Comparison of ENCODE assay signal across 23 cellular contexts in the genomic region with DNA sequence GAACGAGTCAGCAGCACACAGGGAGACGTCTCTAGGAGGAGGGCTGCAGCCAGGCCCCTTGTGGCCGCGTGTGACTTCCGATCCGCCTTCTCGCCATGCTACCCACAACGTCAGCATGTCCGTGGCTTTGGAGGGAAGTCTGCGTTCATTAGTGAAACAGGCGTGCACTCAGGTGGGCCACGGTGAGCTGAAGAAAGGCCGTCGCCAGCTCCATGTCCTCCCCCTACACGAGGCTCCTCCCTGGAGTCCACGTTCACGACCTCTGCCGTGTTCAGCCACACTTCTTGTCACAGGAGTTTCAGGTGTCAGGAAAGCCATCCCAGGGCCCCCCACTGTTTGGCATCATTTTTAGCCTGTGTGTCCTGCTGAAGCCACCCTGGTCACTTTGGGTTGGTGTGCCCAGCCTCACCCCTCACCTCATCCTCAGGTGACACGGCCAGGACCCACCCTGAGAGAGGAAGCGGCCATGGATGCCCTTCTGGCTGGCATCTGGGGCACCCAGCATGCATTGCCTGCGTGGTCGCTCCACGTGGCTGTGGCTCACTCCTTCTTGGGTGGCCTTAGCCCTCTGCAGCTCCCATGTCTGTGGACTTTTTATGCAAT.
"Had no signal": no experiment of that assay in that cellular context is flagged by ENCODE, and none has a peak within 500 bp of the region (broad histone marks: within the 10 kb centered on the region; RNA-seq: fewer than 3 reads in every experiment).

No MANE protein-coding gene starts in this region.

- H3K9me3 Mint-ChIP-seq: natural killer cell; nephron; stimulated activated effector memory CD8-positive, alpha-beta T cell treated with anti-CD3 and anti-CD28 coated beads, Interleukin-12 subunit alpha, Interleukin-12 subunit beta, amount 100 ng/mL, for 72 hours; stimulated activated naive CD8-positive, alpha-beta T cell treated with anti-CD3 and anti-CD28 coated beads, Interleukin-15, Interleukin-2, amounts not matched to agents 100 ng/mL and 50 ng/mL, for 24 hours had no signal

- H3K4me1 Mint-ChIP-seq: naive thymus-derived CD4-positive, alpha-beta T cell; natural killer cell; nephron; stimulated activated effector memory CD8-positive, alpha-beta T cell treated with anti-CD3 and anti-CD28 coated beads, Interleukin-12 subunit alpha, Interleukin-12 subunit beta, amount 100 ng/mL, for 72 hours; stimulated activated naive B cell treated with anti-CD40 and anti-IgM and Interleukin-4, amounts not matched to agents 10 μg/mL and 1 μg/mL and 100 μg/mL, for 72 hours had no signal

- H3K36me3 Mint-ChIP-seq: naive thymus-derived CD4-positive, alpha-beta T cell; natural killer cell; stimulated activated effector memory CD8-positive, alpha-beta T cell treated with anti-CD3 and anti-CD28 coated beads, Interleukin-12 subunit alpha, Interleukin-12 subunit beta, amount 100 ng/mL, for 72 hours; stimulated activated naive B cell treated with anti-CD40 and anti-IgM and Interleukin-4, amounts not matched to agents 10 μg/mL and 1 μg/mL and 100 μg/mL, for 72 hours had no signal

- H3K27me3 Mint-ChIP-seq: naive thymus-derived CD4-positive, alpha-beta T cell; stimulated activated naive CD8-positive, alpha-beta T cell treated with anti-CD3 and anti-CD28 coated beads, Interleukin-15, Interleukin-2, amounts not matched to agents 100 ng/mL and 50 ng/mL, for 24 hours had no signal

- DNase-seq: naive thymus-derived CD4-positive, alpha-beta T cell; natural killer cell; occipital lobe; ovary; psoas muscle; right cardiac atrium; right lobe of liver; sigmoid colon; small intestine; stimulated activated CD4-positive, alpha-beta T cell treated with anti-CD3 and anti-CD28 coated beads, Interleukin-15, amount 100 ng/mL, for 24 hours; stimulated activated CD4-positive, alpha-beta T cell treated with anti-CD3 and anti-CD28 coated beads, Interleukin-2, amount 100 ng/mL, for 24 hours; stimulated activated CD4-positive, alpha-beta T cell treated with anti-CD3 and anti-CD28 coated beads, Interleukin-2, amount 100 ng/mL, for 48 hours; stimulated activated CD4-positive, alpha-beta T cell treated with anti-CD3 and anti-CD28 coated beads, Interleukin-4, amount 100 ng/mL, for 24 hours; stimulated activated naive B cell treated with anti-CD40 and anti-IgM and Interleukin-4, amounts not matched to agents 10 μg/mL and 1 μg/mL and 100 μg/mL, for 72 hours; stimulated activated naive CD4-positive, alpha-beta T cell treated with Interleukin-2 at 50 U/mL for 16 hours; stomach; thyroid gland; trophoblast cell; upper lobe of left lung had no signal

- H3K4me3 Mint-ChIP-seq: naive thymus-derived CD4-positive, alpha-beta T cell; natural killer cell; nephron; stimulated activated effector memory CD8-positive, alpha-beta T cell treated with anti-CD3 and anti-CD28 coated beads, Interleukin-12 subunit alpha, Interleukin-12 subunit beta, amount 100 ng/mL, for 72 hours; stimulated activated naive B cell treated with anti-CD40 and anti-IgM and Interleukin-4, amounts not matched to agents 10 μg/mL and 1 μg/mL and 100 μg/mL, for 72 hours; stimulated activated naive CD8-positive, alpha-beta T cell treated with anti-CD3 and anti-CD28 coated beads, Interleukin-15, Interleukin-2, amounts not matched to agents 100 ng/mL and 50 ng/mL, for 24 hours had no signal

- H3K27ac Mint-ChIP-seq: naive thymus-derived CD4-positive, alpha-beta T cell; natural killer cell; nephron; progenitor cell of endocrine pancreas; stimulated activated effector memory CD8-positive, alpha-beta T cell treated with anti-CD3 and anti-CD28 coated beads, Interleukin-12 subunit alpha, Interleukin-12 subunit beta, amount 100 ng/mL, for 72 hours; stimulated activated naive B cell treated with anti-CD40 and anti-IgM and Interleukin-4, amounts not matched to agents 10 μg/mL and 1 μg/mL and 100 μg/mL, for 72 hours; stimulated activated naive CD8-positive, alpha-beta T cell treated with anti-CD3 and anti-CD28 coated beads, Interleukin-15, Interleukin-2, amounts not matched to agents 100 ng/mL and 50 ng/mL, for 24 hours had no signal

- ATAC-seq: naive thymus-derived CD4-positive, alpha-beta T cell; natural killer cell; psoas muscle; right cardiac atrium; right lobe of liver; stimulated activated effector memory CD8-positive, alpha-beta T cell treated with anti-CD3 and anti-CD28 coated beads, Interleukin-12 subunit alpha, Interleukin-12 subunit beta, amount 100 ng/mL, for 72 hours; stimulated activated naive B cell treated with anti-CD40 and anti-IgM and Interleukin-4, amounts not matched to agents 10 μg/mL and 1 μg/mL and 100 μg/mL, for 72 hours had no signal
